ENCODE assay signal across 1 cellular context in the genomic region with DNA sequence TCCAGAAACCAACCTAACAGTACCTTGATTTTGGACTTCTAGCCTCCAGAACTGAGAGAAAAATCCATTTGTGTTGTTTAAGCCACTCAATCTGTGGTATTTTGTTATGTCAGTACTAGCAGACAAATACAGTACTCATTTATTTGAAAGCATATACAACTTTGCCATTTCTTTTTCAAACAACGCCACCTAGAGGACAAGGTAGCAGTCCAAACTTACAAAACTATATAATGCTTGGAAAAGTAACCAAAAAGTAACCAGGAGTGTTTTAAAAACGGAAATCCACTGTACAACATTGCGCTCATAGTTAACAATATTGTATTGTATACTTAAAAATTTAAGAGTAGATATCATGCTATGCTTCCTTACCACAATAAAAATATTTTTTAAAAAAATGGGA.
TF ChIP-seq lines count a peak whose summit lies in the region.

No MANE protein-coding gene starts in this region.

TF ChIP-seq in K562, 482 proteins besides CTCF, POLR2A, EP300 and RAD21 (continued from another document):
- TF ChIP-seq, protein P1, sequence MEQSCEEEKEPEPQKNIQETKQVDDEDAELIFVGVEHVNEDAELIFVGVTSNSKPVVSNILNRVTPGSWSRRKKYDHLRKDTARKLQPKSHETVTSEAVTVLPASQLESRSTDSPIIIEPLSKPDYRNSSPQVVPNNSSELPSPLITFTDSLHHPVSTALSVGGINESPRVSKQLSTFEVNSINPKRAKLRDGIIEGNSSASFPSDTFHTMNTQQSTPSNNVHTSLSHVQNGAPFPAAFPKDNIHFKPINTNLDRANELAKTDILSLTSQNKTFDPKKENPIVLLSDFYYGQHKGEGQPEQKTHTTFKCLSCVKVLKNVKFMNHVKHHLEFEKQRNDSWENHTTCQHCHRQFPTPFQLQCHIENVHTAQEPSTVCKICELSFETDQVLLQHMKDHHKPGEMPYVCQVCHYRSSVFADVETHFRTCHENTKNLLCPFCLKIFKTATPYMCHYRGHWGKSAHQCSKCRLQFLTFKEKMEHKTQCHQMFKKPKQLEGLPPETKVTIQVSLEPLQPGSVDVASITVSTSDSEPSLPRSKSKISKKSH (CRISPR knock-in tag; IDR thresholded peaks at IDR 0.05): no peak
- TF ChIP-seq ZNF253 (CRISPR knock-in tag; conservative IDR thresholded peaks at IDR 0.05): no peak
- TF ChIP-seq NFE2 (IDR thresholded peaks at IDR 0.05; ENCODE audit: low read depth): no peak
